Comparison of ENCODE assay signal across 14 cellular contexts in the genomic region with DNA sequence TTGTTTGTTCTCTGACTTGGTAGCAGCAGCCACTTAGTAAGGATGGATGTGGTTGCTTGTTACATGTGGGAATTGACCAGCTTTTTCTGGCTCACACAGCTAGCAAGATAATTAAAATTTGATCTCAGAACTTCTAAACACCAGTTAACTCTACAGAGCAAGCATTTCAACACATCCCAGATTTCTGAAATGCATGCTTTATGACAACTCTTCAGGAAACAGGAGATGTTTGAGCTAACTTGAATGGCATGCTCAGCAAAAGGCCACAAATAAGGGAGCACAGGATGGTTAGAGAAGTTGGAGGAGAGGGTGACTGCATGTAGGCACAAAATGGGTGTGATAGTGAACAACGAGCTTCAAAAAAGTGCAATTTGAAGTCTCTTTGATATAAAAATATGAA.
DNase-seq lines count a peak whose midpoint lies in the region; ATAC-seq and TF ChIP-seq lines count a peak whose summit lies in the region.
"Had no signal": no experiment of that assay in that cellular context is flagged by ENCODE, and none has a peak within 500 bp of the region (broad histone marks: within the 10 kb centered on the region; RNA-seq: fewer than 3 reads in every experiment).

No MANE protein-coding gene starts in this region.

- no peaks in the 10 kb centered on the region for H3K9me3 ChIP-seq in PC-3 (ENCODE audit: low read length)

- POLR2A ChIA-PET in PC-3 (lab: Charles Lee; ENCODE audit: unreplicated experiment): no interaction called here

- no peaks in the 10 kb centered on the region for H3K4me1 ChIP-seq in PC-3 (ENCODE audit: insufficient read depth, low read length)

- no peaks in the 10 kb centered on the region for H3K27me3 ChIP-seq in brain microvascular endothelial cell (replicated peaks)
- no peaks in the 10 kb centered on the region for H3K27me3 ChIP-seq in PC-3 (ENCODE audit: low read length)

- no peak overlapping the region for H3K9ac ChIP-seq in PC-3 (ENCODE audit: low read length)
- H3K9ac ChIP-seq: GM23248 had no signal

- H3K79me2 ChIP-seq in PC-3 (ENCODE audit: low read length): no peaks in the 10 kb centered on the region

- no peak overlapping the region for H3K4me2 ChIP-seq in PC-3 (ENCODE audit: low read length)

- H3F3A ChIP-seq in PC-3 (ENCODE audit: low read length, unreplicated experiment): no peaks in the 10 kb centered on the region

- intact Hi-C loops in PC-3 (cut with micrococcal nuclease): no loop called here
- intact Hi-C loops in cardiac septum (cut with DNase I): no loop called here

- in situ Hi-C loops in brain microvascular endothelial cell (cut with HindIII; ENCODE audit: low pct_ligation_motif_present, low sequenced_read_pairs): no loop called here

- DNase-seq in LHCN-M2 (ENCODE audit: low read depth) (peak; percentile 7), brain microvascular endothelial cell (peak; percentile 11), fibroblast of gingiva (ENCODE audit: low read depth) (peak; percentile 54), skeletal muscle cell (ENCODE audit: low read depth) (peak; percentile 25), PC-3 (no peak), cardiac septum (ENCODE audit: low spot score) (no peak)
- DNase-seq: C1 segment of cervical spinal cord; CD4-positive, alpha-beta T cell; DMS79; GM23248; H7 had no signal

- H3K4me3 ChIP-seq in brain microvascular endothelial cell (ENCODE audit: low read depth, low read length): no peak overlapping the region
- no peak overlapping the region for H3K4me3 ChIP-seq in skeletal muscle cell (ENCODE audit: low read depth, low read length)
- H3K4me3 ChIP-seq in PC-3 (ENCODE audit: low read length): no peak overlapping the region
- H3K4me3 ChIP-seq: GM12878, GM23248 had no signal

- H2AFZ ChIP-seq in PC-3 (ENCODE audit: low read length): no peak overlapping the region
- H2AFZ ChIP-seq: GM23248 had no signal

- TF ChIP-seq CTCF in brain microvascular endothelial cell (IDR thresholded peaks at IDR 0.05; ENCODE audit: low read depth, low read length, missing control alignments) (no peak), PC-3 (conservative IDR thresholded peaks at IDR 0.05; ENCODE audit: low read depth, low read length) (no peak)

- no peaks in the 10 kb centered on the region for H3K9me2 ChIP-seq in PC-3 (replicated peaks; ENCODE audit: low read length)

- no peak for ATAC-seq in HG02884 (IDR thresholded peaks at IDR 0.05; ENCODE audit: unreplicated experiment)
- ATAC-seq in PC-3: no peak
- ATAC-seq: GM12878, HepG2 had no signal

- no TSS peak for BruUV-seq in PC-3 (replicated peaks; lab: Mats Ljungman, UMichigan)

- H3K27ac ChIP-seq in brain microvascular endothelial cell (no peak overlapping the region), PC-3 (ENCODE audit: low read length) (no peak overlapping the region)
- H3K27ac ChIP-seq: GM23248 had no signal

- H3K36me3 ChIP-seq in brain microvascular endothelial cell (replicated peaks): no peaks in the 10 kb centered on the region
- no peaks in the 10 kb centered on the region for H3K36me3 ChIP-seq in PC-3 (ENCODE audit: low read depth, low read length)

- CTCF ChIA-PET in PC-3 (lab: Charles Lee): no interaction called here

- no peaks in the 10 kb centered on the region for H4K20me1 ChIP-seq in PC-3 (ENCODE audit: low read length)

Comparison
In these comparisons a context has a peak if more than half of its experiments do, and no peak if none do; other contexts are left out.
1. DNase-seq: peak in LHCN-M2 (single experiment), brain microvascular endothelial cell (single experiment), fibroblast of gingiva (single experiment) and skeletal muscle cell (single experiment); none in PC-3 (single experiment) and cardiac septum (single experiment).